Comparison of ENCODE assay signal across 1 cellular context in the genomic region with DNA sequence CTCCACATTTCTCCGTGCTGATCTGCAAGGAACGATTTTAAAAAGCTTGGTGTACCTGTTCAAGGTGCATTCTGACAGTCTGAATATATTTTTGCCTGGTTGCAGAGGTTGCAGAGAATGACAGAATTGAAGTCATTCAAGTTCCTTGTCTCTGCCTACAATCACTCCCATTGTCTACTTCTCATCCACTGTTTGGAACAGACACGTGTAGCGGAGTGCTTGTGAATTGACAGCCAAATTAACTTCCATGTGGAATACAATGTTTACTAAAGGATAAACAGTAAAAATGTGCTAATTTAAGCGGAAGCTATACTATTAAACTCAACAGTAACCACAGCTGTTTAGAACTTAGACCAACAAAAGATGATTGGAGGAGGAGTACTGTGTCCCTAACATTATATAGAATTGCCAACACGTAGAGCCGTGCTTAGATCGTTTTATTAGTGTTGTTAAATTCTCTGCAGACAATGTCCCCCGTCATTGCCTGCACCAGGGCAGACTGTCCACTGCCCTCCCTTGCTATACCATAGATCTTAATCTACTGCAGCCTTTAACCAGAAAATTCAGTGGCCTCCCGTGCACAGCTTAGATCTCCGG.
A peak's percentile ranks its signal among the peaks of the same experiment; 100 is the strongest.
TF ChIP-seq lines count a peak whose summit lies in the region.

No MANE protein-coding gene starts in this region.

TF ChIP-seq in HepG2, 621 proteins besides CTCF, POLR2A, EP300 and RAD21 (continued from another document and continues in another):
- no peak for TF ChIP-seq ZNF281 (CRISPR knock-in tag; IDR thresholded peaks at IDR 0.05; ENCODE audit: borderline replicate concordance)
- TF ChIP-seq, protein P1, sequence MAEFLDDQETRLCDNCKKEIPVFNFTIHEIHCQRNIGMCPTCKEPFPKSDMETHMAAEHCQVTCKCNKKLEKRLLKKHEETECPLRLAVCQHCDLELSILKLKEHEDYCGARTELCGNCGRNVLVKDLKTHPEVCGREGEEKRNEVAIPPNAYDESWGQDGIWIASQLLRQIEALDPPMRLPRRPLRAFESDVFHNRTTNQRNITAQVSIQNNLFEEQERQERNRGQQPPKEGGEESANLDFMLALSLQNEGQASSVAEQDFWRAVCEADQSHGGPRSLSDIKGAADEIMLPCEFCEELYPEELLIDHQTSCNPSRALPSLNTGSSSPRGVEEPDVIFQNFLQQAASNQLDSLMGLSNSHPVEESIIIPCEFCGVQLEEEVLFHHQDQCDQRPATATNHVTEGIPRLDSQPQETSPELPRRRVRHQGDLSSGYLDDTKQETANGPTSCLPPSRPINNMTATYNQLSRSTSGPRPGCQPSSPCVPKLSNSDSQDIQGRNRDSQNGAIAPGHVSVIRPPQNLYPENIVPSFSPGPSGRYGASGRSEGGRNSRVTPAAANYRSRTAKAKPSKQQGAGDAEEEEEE (CRISPR knock-in tag; IDR thresholded peaks at IDR 0.05; ENCODE audit: borderline replicate concordance) = no peak
- no peak for TF ChIP-seq ZNF749 (CRISPR knock-in tag; IDR thresholded peaks at IDR 0.05; ENCODE audit: borderline replicate concordance)
- TF ChIP-seq BATF2 (CRISPR knock-in tag; IDR thresholded peaks at IDR 0.05) = no peak
- TF ChIP-seq HNF4G (IDR thresholded peaks at IDR 0.05; ENCODE audit: borderline replicate concordance, low read depth, low read length) = no peak
- no peak for TF ChIP-seq HNF4G (CRISPR knock-in tag; IDR thresholded peaks at IDR 0.05; ENCODE audit: borderline replicate concordance, low read depth)
- TF ChIP-seq CREB3 (CRISPR knock-in tag; IDR thresholded peaks at IDR 0.05) = no peak
- TF ChIP-seq, protein P2, sequence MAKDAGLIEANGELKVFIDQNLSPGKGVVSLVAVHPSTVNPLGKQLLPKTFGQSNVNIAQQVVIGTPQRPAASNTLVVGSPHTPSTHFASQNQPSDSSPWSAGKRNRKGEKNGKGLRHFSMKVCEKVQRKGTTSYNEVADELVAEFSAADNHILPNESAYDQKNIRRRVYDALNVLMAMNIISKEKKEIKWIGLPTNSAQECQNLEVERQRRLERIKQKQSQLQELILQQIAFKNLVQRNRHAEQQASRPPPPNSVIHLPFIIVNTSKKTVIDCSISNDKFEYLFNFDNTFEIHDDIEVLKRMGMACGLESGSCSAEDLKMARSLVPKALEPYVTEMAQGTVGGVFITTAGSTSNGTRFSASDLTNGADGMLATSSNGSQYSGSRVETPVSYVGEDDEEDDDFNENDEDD (CRISPR knock-in tag; IDR thresholded peaks at IDR 0.05; ENCODE audit: borderline replicate concordance) = no peak
- no peak for TF ChIP-seq ASH2L (IDR thresholded peaks at IDR 0.05; ENCODE audit: insufficient read length, low read depth, low read length)
- TF ChIP-seq ZNF430 (CRISPR knock-in tag; IDR thresholded peaks at IDR 0.05) = no peak
- no peak for TF ChIP-seq ZNF354B (CRISPR knock-in tag; IDR thresholded peaks at IDR 0.05)
- no peak for TF ChIP-seq ZC3H4 (CRISPR knock-in tag; IDR thresholded peaks at IDR 0.05; ENCODE audit: borderline replicate concordance)
- TF ChIP-seq MYPOP (CRISPR knock-in tag; IDR thresholded peaks at IDR 0.05) = no peak
- no peak for TF ChIP-seq ZNF292 (CRISPR knock-in tag; IDR thresholded peaks at IDR 0.05; ENCODE audit: borderline replicate concordance, low read depth)
- TF ChIP-seq ZNF564 (CRISPR knock-in tag; IDR thresholded peaks at IDR 0.05) = no peak
- TF ChIP-seq ZNF569 (CRISPR knock-in tag; IDR thresholded peaks at IDR 0.05; ENCODE audit: borderline replicate concordance) = no peak
- TF ChIP-seq SP1 (IDR thresholded peaks at IDR 0.05) = no peak
- TF ChIP-seq SP1 (CRISPR knock-in tag; IDR thresholded peaks at IDR 0.05) = no peak
- TF ChIP-seq, protein P3, sequence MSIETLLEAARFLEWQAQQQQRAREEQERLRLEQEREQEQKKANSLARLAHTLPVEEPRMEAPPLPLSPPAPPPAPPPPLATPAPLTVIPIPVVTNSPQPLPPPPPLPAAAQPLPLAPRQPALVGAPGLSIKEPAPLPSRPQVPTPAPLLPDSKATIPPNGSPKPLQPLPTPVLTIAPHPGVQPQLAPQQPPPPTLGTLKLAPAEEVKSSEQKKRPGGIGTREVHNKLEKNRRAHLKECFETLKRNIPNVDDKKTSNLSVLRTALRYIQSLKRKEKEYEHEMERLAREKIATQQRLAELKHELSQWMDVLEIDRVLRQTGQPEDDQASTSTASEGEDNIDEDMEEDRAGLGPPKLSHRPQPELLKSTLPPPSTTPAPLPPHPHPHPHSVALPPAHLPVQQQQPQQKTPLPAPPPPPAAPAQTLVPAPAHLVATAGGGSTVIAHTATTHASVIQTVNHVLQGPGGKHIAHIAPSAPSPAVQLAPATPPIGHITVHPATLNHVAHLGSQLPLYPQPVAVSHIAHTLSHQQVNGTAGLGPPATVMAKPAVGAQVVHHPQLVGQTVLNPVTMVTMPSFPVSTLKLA (IDR thresholded peaks at IDR 0.05) = peak; percentile 31; the same call in 1 of the 2 replicates
- TF ChIP-seq, protein P4, sequence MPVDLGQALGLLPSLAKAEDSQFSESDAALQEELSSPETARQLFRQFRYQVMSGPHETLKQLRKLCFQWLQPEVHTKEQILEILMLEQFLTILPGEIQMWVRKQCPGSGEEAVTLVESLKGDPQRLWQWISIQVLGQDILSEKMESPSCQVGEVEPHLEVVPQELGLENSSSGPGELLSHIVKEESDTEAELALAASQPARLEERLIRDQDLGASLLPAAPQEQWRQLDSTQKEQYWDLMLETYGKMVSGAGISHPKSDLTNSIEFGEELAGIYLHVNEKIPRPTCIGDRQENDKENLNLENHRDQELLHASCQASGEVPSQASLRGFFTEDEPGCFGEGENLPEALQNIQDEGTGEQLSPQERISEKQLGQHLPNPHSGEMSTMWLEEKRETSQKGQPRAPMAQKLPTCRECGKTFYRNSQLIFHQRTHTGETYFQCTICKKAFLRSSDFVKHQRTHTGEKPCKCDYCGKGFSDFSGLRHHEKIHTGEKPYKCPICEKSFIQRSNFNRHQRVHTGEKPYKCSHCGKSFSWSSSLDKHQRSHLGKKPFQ (CRISPR knock-in tag; IDR thresholded peaks at IDR 0.05; ENCODE audit: insufficient replicate concordance) = no peak
- no peak for TF ChIP-seq ZSCAN25 (CRISPR knock-in tag; IDR thresholded peaks at IDR 0.05)
- TF ChIP-seq ZSCAN5A (CRISPR knock-in tag; IDR thresholded peaks at IDR 0.05; ENCODE audit: borderline replicate concordance) = no peak
- no peak for TF ChIP-seq KMT2A (CRISPR knock-in tag; IDR thresholded peaks at IDR 0.05)
- TF ChIP-seq, protein P5, sequence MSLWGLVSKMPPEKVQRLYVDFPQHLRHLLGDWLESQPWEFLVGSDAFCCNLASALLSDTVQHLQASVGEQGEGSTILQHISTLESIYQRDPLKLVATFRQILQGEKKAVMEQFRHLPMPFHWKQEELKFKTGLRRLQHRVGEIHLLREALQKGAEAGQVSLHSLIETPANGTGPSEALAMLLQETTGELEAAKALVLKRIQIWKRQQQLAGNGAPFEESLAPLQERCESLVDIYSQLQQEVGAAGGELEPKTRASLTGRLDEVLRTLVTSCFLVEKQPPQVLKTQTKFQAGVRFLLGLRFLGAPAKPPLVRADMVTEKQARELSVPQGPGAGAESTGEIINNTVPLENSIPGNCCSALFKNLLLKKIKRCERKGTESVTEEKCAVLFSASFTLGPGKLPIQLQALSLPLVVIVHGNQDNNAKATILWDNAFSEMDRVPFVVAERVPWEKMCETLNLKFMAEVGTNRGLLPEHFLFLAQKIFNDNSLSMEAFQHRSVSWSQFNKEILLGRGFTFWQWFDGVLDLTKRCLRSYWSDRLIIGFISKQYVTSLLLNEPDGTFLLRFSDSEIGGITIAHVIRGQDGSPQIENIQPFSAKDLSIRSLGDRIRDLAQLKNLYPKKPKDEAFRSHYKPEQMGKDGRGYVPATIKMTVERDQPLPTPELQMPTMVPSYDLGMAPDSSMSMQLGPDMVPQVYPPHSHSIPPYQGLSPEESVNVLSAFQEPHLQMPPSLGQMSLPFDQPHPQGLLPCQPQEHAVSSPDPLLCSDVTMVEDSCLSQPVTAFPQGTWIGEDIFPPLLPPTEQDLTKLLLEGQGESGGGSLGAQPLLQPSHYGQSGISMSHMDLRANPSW (CRISPR knock-in tag; IDR thresholded peaks at IDR 0.05; ENCODE audit: borderline replicate concordance) = no peak
- TF ChIP-seq ZNF552 (CRISPR knock-in tag; IDR thresholded peaks at IDR 0.05; ENCODE audit: borderline replicate concordance) = no peak
- no peak for TF ChIP-seq ZBTB1 (CRISPR knock-in tag; IDR thresholded peaks at IDR 0.05; ENCODE audit: borderline replicate concordance)
- TF ChIP-seq, protein P6, sequence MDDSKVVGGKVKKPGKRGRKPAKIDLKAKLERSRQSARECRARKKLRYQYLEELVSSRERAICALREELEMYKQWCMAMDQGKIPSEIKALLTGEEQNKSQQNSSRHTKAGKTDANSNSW (CRISPR knock-in tag; IDR thresholded peaks at IDR 0.05; ENCODE audit: borderline replicate concordance) = no peak
- no peak for TF ChIP-seq MED13 (CRISPR knock-in tag; IDR thresholded peaks at IDR 0.05)
- no peak for TF ChIP-seq NFYB (CRISPR knock-in tag; IDR thresholded peaks at IDR 0.05)
- TF ChIP-seq POLR2AphosphoS5 (IDR thresholded peaks at IDR 0.05; ENCODE audit: low read depth, low read length) = no peak
- no peak for TF ChIP-seq ZNF570 (CRISPR knock-in tag; IDR thresholded peaks at IDR 0.05; ENCODE audit: borderline replicate concordance)
- TF ChIP-seq CENPBD1 (CRISPR knock-in tag; IDR thresholded peaks at IDR 0.05; ENCODE audit: borderline replicate concordance, low read depth) = no peak
- no peak for TF ChIP-seq TOPORS (CRISPR knock-in tag; IDR thresholded peaks at IDR 0.05)
- TF ChIP-seq SOX6 (IDR thresholded peaks at IDR 0.05) = no peak
- 0 out of 2 replicates have a peak, but pooled peaks have one; percentile 11 for TF ChIP-seq SOX6 (CRISPR knock-in tag; IDR thresholded peaks at IDR 0.05)
- TF ChIP-seq CENPT (CRISPR knock-in tag; IDR thresholded peaks at IDR 0.05; ENCODE audit: low read depth) = no peak
- TF ChIP-seq, protein P7, sequence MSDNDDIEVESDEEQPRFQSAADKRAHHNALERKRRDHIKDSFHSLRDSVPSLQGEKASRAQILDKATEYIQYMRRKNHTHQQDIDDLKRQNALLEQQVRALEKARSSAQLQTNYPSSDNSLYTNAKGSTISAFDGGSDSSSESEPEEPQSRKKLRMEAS (IDR thresholded peaks at IDR 0.05) = 0 out of 2 replicates have a peak, but pooled peaks have one; percentile 31
- TF ChIP-seq PREB (CRISPR knock-in tag; IDR thresholded peaks at IDR 0.05) = no peak
- TF ChIP-seq SOX5 (CRISPR knock-in tag; IDR thresholded peaks at IDR 0.05; ENCODE audit: borderline replicate concordance) = peak; percentile 48; the same call in 1 of the 2 replicates
- TF ChIP-seq ZFY (CRISPR knock-in tag; IDR thresholded peaks at IDR 0.05) = no peak
- no peak for TF ChIP-seq ZNF782 (CRISPR knock-in tag; IDR thresholded peaks at IDR 0.05; ENCODE audit: borderline replicate concordance)
